18 cellular contexts compared by ENCODE assay signal in genomic region chr14:44108601-44109000, GRCh38.
DNase-seq lines count a peak whose midpoint lies in the region; ATAC-seq and TF ChIP-seq lines count a peak whose summit lies in the region.
"Had no signal": no experiment of that assay in that cellular context is flagged by ENCODE, and none has a peak within 500 bp of the region (broad histone marks: within the 10 kb centered on the region; RNA-seq: fewer than 3 reads in every experiment).

No MANE protein-coding gene starts in this region.

- H3K4me3 ChIP-seq in HFF-Myc (replicated peaks; ENCODE audit: low read depth, low read length), result no peak overlapping the region
- H3K4me3 ChIP-seq in cardiac fibroblast (replicated peaks in 1 of 2; ENCODE audit: low read depth in 2 of 2, low read length in 2 of 2), result no peak overlapping the region
- H3K4me3 ChIP-seq: A549, PC-9, SJCRH30 had no signal

- TF ChIP-seq CTCF in HFF-Myc (IDR thresholded peaks at IDR 0.05; ENCODE audit: low read depth, low read length, missing control alignments) (no peak), cardiac fibroblast (IDR thresholded peaks at IDR 0.05; ENCODE audit: low read depth, low read length) (no peak)

- no peak for ATAC-seq in GM18502 (IDR thresholded peaks at IDR 0.05; ENCODE audit: poor library complexity, unreplicated experiment)
- ATAC-seq: A549 had no signal

- DNase-seq in HFF-Myc (ENCODE audit: extremely low read depth, low read depth) (peak; percentile 2), NCI-H226 (peak; percentile 23), cardiac fibroblast (ENCODE audit: low read depth in 2 of 2) (peak; percentile 2 to 6), glomerular visceral epithelial cell (ENCODE audit: extremely low spot score) (peak; percentile 22), NCI-H146 treated with DMSO at 0.1 percent for 48 hours (lab: John Stamatoyannopoulos, UW; ENCODE audit: unreplicated experiment) (no peak), NCI-H748 (lab: John Stamatoyannopoulos, UW; ENCODE audit: unreplicated experiment) (no peak), mucosa of gallbladder (ENCODE audit: low spot score) (no peak)
- DNase-seq: Calu3; CD4-positive, alpha-beta T cell; HFFc6; NCI-H1092 treated with DMSO at 0.1 percent for 48 hours; NCI-H1694; NCI-H2081 treated with DMSO at 0.1 percent for 48 hours; NCI-H510A treated with DMSO at 0.1 percent for 48 hours; PC-9; SJCRH30 had no signal

Comparison
In these comparisons a context has a peak if more than half of its experiments do, and no peak if none do; other contexts are left out.
1. DNase-seq: peak in HFF-Myc (single experiment), NCI-H226 (single experiment), cardiac fibroblast (2 of 2) and glomerular visceral epithelial cell (single experiment); none in NCI-H146 treated with DMSO at 0.1 percent for 48 hours (single experiment), NCI-H748 (single experiment) and mucosa of gallbladder (single experiment).